Comparison of ENCODE assay signal across 17 cellular contexts in genomic region chr5:172630482-172630881, GRCh38. TPM values are rescaled to one million over a fixed set of nuclear protein-coding genes. Genes with fewer than 3 reads are reported as not detected.
DNase-seq lines count a peak whose midpoint lies in the region; ATAC-seq, FAIRE-seq and TF ChIP-seq lines count a peak whose summit lies in the region.
"Had no signal": no experiment of that assay in that cellular context is flagged by ENCODE, and none has a peak within 500 bp of the region (broad histone marks: within the 10 kb centered on the region; RNA-seq: fewer than 3 reads in every experiment).

No MANE protein-coding gene starts in this region.

- no peak for TF ChIP-seq EP300 in H1 (IDR thresholded peaks at IDR 0.05; ENCODE audit: borderline replicate concordance in 1 of 2, low read depth in 2 of 2, low read length in 2 of 2)

- no CpG with 5 or more reads among the region's 6 CpGs for WGBS in H9 (ENCODE audit: extremely low coverage, insufficient read length, low lambda C conversion rate)
- WGBS in H1 (ENCODE audit: extremely low coverage in 1 of 2, insufficient coverage in 1 of 2, insufficient read length in 1 of 2, insufficient replicate concordance in 2 of 2, low coverage in 1 of 2, low lambda C conversion rate in 2 of 2, missing lambda C conversion rate in 1 of 2), 2 experiments: 78% methylated on average over 6 of the region's 6 CpGs; no CpG with 5 or more reads in 1 of the 2 experiments

- H3K9me3 ChIP-seq in H9 (ENCODE audit: control insufficient read depth, low read depth, low read length): no peaks in the 10 kb centered on the region
- H3K9me3 ChIP-seq in RWPE2 (ENCODE audit: severe bottlenecking): no peaks in the 10 kb centered on the region
- no peaks in the 10 kb centered on the region for H3K9me3 ChIP-seq in H1 (ENCODE audit: insufficient read depth in 2 of 2, low read depth in 1 of 2, low read length in 1 of 2)
- no peaks in the 10 kb centered on the region for H3K9me3 ChIP-seq in mucosa of descending colon

- H3K79me2 ChIP-seq in H9 (ENCODE audit: insufficient read depth, low read length): no peaks in the 10 kb centered on the region
- H3K79me2 ChIP-seq in H1 (ENCODE audit: control insufficient read depth in 1 of 2, insufficient read depth in 2 of 2, low read length in 2 of 2): no peaks in the 10 kb centered on the region

- peaks cover 11% of the 10 kb centered on the region for H3K27me3 Mint-ChIP-seq in H9 (ENCODE audit: low read depth)

- no peaks in the 10 kb centered on the region for H3K79me1 ChIP-seq in H9 (ENCODE audit: insufficient read depth, low read depth, low read length, poor library complexity, severe bottlenecking)
- no peaks in the 10 kb centered on the region for H3K79me1 ChIP-seq in H1 (ENCODE audit: low read depth, low read length)

- H4K5ac ChIP-seq in H9 (ENCODE audit: insufficient read length, low read depth, low read length): no peak overlapping the region
- no peak overlapping the region for H4K5ac ChIP-seq in H1 (ENCODE audit: insufficient read length, low read depth, low read length)

- DNase-seq in H9 (peak; percentile 26), RWPE2 (ENCODE audit: low spot score) (peak; percentile 46), H1 (ENCODE audit: low read depth in 1 of 2, low spot score in 2 of 2) (no peak), posterior vena cava (ENCODE audit: low spot score) (peak; percentile 37), mucosa of descending colon (no peak), NCI-H187 treated with DMSO at 0.1 percent for 48 hours (lab: John Stamatoyannopoulos, UW) (no peak)
- DNase-seq: CD8-positive, alpha-beta T cell; COR-L47; DMS79 treated with DMSO at 0.1 percent for 48 hours; EL had no signal

- POLR2A ChIA-PET in H1 (lab: Charles Lee; ENCODE audit: partially characterized antibody): no interaction called here

- peaks cover 45 to 50% of the 10 kb centered on the region in 2 experiments for H3K4me1 Mint-ChIP-seq in H9
- H3K4me1 Mint-ChIP-seq: CD14-positive monocyte had no signal

- H3K4me2 ChIP-seq in H9 (ENCODE audit: insufficient read depth, insufficient read length, low read length) (no peak overlapping the region), H1 (ENCODE audit: insufficient read depth in 1 of 2, low read depth in 2 of 2, low read length in 2 of 2) (no peak overlapping the region)

- no peak overlapping the region for H3K27ac ChIP-seq in H9 (ENCODE audit: insufficient read length, low read depth, low read length)
- no peak overlapping the region for H3K27ac ChIP-seq in RWPE2 (ENCODE audit: poor library complexity, severe bottlenecking)
- no peak overlapping the region for H3K27ac ChIP-seq in H1 (ENCODE audit: low read depth, low read length)

- H3K4me3 Mint-ChIP-seq in H9: no peak overlapping the region
- H3K4me3 Mint-ChIP-seq: CD14-positive monocyte; CD8-positive, alpha-beta T cell had no signal

- H3K4ac ChIP-seq in H9 (ENCODE audit: low read depth, low read length) (no peak overlapping the region), H1 (replicated peaks; ENCODE audit: insufficient read length, low read depth, low read length) (no peak overlapping the region)

- no peak for FAIRE-seq in H1 (lab: Jason Lieb, UNC)
- FAIRE-seq: D721Med, G401.6, GM12892 had no signal

- no peak overlapping the region for H3K27ac Mint-ChIP-seq in H9
- H3K27ac Mint-ChIP-seq: CD14-positive monocyte; CD8-positive, alpha-beta T cell had no signal

- H3K23ac ChIP-seq in H9 (ENCODE audit: insufficient read length, low read depth, low read length) (no peak overlapping the region), H1 (ENCODE audit: insufficient read length) (no peak overlapping the region)

- no peak overlapping the region for H2BK120ac ChIP-seq in H9 (ENCODE audit: low read depth, low read length, poor library complexity, severe bottlenecking)
- peak overlapping the region; percentile 65 for H2BK120ac ChIP-seq in H1 (replicated peaks; ENCODE audit: low read depth, low read length)

- no peaks in the 10 kb centered on the region for H3K27me3 ChIP-seq in H9 (ENCODE audit: insufficient read depth, low read length)
- H3K27me3 ChIP-seq in RWPE2 (ENCODE audit: insufficient read depth, poor library complexity, severe bottlenecking): no peaks in the 10 kb centered on the region
- no peaks in the 10 kb centered on the region; a peak in 1 of 7 replicates for H3K27me3 ChIP-seq in H1 (replicated peaks in 1 of 4; ENCODE audit: control insufficient read depth in 3 of 4, extremely low read depth in 1 of 4, insufficient read depth in 3 of 4, low read length in 3 of 4)

- CTCF ChIA-PET in H1 (lab: Charles Lee; ENCODE audit: partially characterized antibody): interaction anchor here (1.0 to 2.3 kb wide), 7 partner anchors 11 to 151 kb away, joined by 3 to 10 read pairs (median 4); partner anchors contain the start of gene NEURL1B

- intact Hi-C loops in posterior vena cava (cut with DNase I): no loop called here
- intact Hi-C loops in mucosa of descending colon (cut with DNase I, micrococcal nuclease): no loop called here

- H3K9ac ChIP-seq in H9 (ENCODE audit: extremely low read depth, insufficient read length, low read length) (no peak overlapping the region), H1 (replicated peaks in 1 of 4; ENCODE audit: extremely low read depth in 1 of 4, low read depth in 3 of 4, low read length in 3 of 4) (no peak overlapping the region)

- TF ChIP-seq RAD21 in H1 (IDR thresholded peaks at IDR 0.05 in 1 of 2, conservative IDR thresholded peaks at IDR 0.05 in 1 of 2; ENCODE audit: low read depth in 2 of 2, low read length in 2 of 2): no peak

- H3K56ac ChIP-seq in H9 (ENCODE audit: insufficient read length, low read depth, low read length) (no peak overlapping the region), H1 (replicated peaks; ENCODE audit: insufficient read length, low read depth, low read length) (no peak overlapping the region)

- H2BK5ac ChIP-seq in H9 (ENCODE audit: insufficient read length, low read length) (no peak overlapping the region), H1 (ENCODE audit: low read depth, low read length) (no peak overlapping the region)

- H3T11ph ChIP-seq in H9 (ENCODE audit: low read length): no peak overlapping the region

- H3K23me2 ChIP-seq in H9 (ENCODE audit: insufficient read length, low read depth, low read length, poor library complexity, severe bottlenecking): no peaks in the 10 kb centered on the region
- no peaks in the 10 kb centered on the region for H3K23me2 ChIP-seq in H1 (ENCODE audit: low read depth, low read length)

- H2BK20ac ChIP-seq in H9 (ENCODE audit: low read depth, low read length, poor library complexity, severe bottlenecking) (no peak overlapping the region), H1 (ENCODE audit: low read length) (no peak overlapping the region)

- H3K4me1 ChIP-seq in H9 (ENCODE audit: insufficient read depth, low read length) (peaks cover 11% of the 10 kb centered on the region; the same call in 1 of the 2 replicates), RWPE2 (ENCODE audit: insufficient read depth, poor library complexity, severe bottlenecking) (no peaks in the 10 kb centered on the region), H1 (replicated peaks in 1 of 4; ENCODE audit: control insufficient read depth in 3 of 4, insufficient read depth in 4 of 4, low read length in 3 of 4) (peaks cover 6 to 15% (median 7%) of the 10 kb centered on the region in 4 experiments), mucosa of descending colon (ENCODE audit: low read depth) (no peaks in the 10 kb centered on the region)

- H4K91ac ChIP-seq in H9 (ENCODE audit: insufficient read length, low read depth, low read length): no peak overlapping the region
- no peak overlapping the region for H4K91ac ChIP-seq in H1 (replicated peaks; ENCODE audit: insufficient read length, low read length)

- H3K4me3 ChIP-seq in RWPE2 (ENCODE audit: severe bottlenecking) (no peak overlapping the region), H1 (ENCODE audit: extremely low read depth in 1 of 4, insufficient read depth in 2 of 4, low read depth in 3 of 4, low read length in 4 of 4) (no peak overlapping the region), mucosa of descending colon (no peak overlapping the region)

- H3K14ac ChIP-seq in H9 (ENCODE audit: insufficient read depth, low read length) (no peak overlapping the region), H1 (ENCODE audit: insufficient read length) (no peak overlapping the region)

- H2AFZ ChIP-seq in H9 (ENCODE audit: low read length) (no peak overlapping the region), H1 (ENCODE audit: low read length) (0 out of 2 replicates have a peak overlapping the region, but pooled peaks have one; percentile 1)

- H3K9me3 Mint-ChIP-seq in H9: no peaks in the 10 kb centered on the region
- H3K9me3 Mint-ChIP-seq: CD14-positive monocyte; CD8-positive, alpha-beta T cell had no signal

- H3K36me3 Mint-ChIP-seq in H9 (ENCODE audit: insufficient read depth in 1 of 3, low read depth in 3 of 3): no peaks in the 10 kb centered on the region; a peak in 1 of 7 replicates
- H3K36me3 Mint-ChIP-seq: CD14-positive monocyte; CD8-positive, alpha-beta T cell had no signal

- no peak for ATAC-seq in RWPE2 (ENCODE audit: low read depth)
- no peak for ATAC-seq in HG03469 (IDR thresholded peaks at IDR 0.05; ENCODE audit: unreplicated experiment)
- ATAC-seq in mucosa of descending colon: no peak
- ATAC-seq in HG02884 (IDR thresholded peaks at IDR 0.05; ENCODE audit: unreplicated experiment): no peak
- ATAC-seq: CD8-positive, alpha-beta T cell; HCT116 had no signal

- TF ChIP-seq POLR2A in H1 (IDR thresholded peaks at IDR 0.05; ENCODE audit: control extremely low read depth in 1 of 2, low read depth in 2 of 2, low read length in 2 of 2): no peak

- H2BK15ac ChIP-seq in H9 (ENCODE audit: low read depth, low read length) (no peak overlapping the region), H1 (ENCODE audit: low read length) (0 out of 2 replicates have a peak overlapping the region, but pooled peaks have one; percentile 40)

- H2BK12ac ChIP-seq in H9 (ENCODE audit: insufficient read length, low read depth, low read length): no peak overlapping the region
- peak overlapping the region; percentile 97; the same call in 1 of the 2 replicates for H2BK12ac ChIP-seq in H1 (ENCODE audit: low read depth, low read length)

- H3K18ac ChIP-seq in H9 (ENCODE audit: insufficient read length, low read depth, low read length): no peak overlapping the region
- no peak overlapping the region for H3K18ac ChIP-seq in H1 (ENCODE audit: extremely low read depth, low read length)

- no peak overlapping the region for H4K8ac ChIP-seq in H9 (replicated peaks; ENCODE audit: insufficient read length, low read depth, low read length)
- H4K8ac ChIP-seq in H1 (ENCODE audit: extremely low read depth, insufficient read depth, low read length): no peak overlapping the region

- H2AK5ac ChIP-seq in H9 (ENCODE audit: insufficient read length, low read length) (no peak overlapping the region), H1 (ENCODE audit: low read depth, low read length) (no peak overlapping the region)

- H3K36me3 ChIP-seq in RWPE2 (ENCODE audit: low read depth) (no peaks in the 10 kb centered on the region), H1 (ENCODE audit: control insufficient read depth in 2 of 4, insufficient read depth in 4 of 4, low read length in 3 of 4) (no peaks in the 10 kb centered on the region), mucosa of descending colon (ENCODE audit: low read depth) (no peaks in the 10 kb centered on the region)

- H4K20me1 ChIP-seq in H9 (ENCODE audit: control insufficient read depth, insufficient read depth, insufficient read length) (no peaks in the 10 kb centered on the region), H1 (replicated peaks in 1 of 2; ENCODE audit: control insufficient read depth in 1 of 2, insufficient read depth in 2 of 2, low read length in 2 of 2) (no peaks in the 10 kb centered on the region)

- TF ChIP-seq CTCF in H9 (conservative IDR thresholded peaks at IDR 0.05) (no peak), RWPE2 (IDR thresholded peaks at IDR 0.05; ENCODE audit: poor library complexity, severe bottlenecking) (no peak), H1 (IDR thresholded peaks at IDR 0.05; ENCODE audit: control extremely low read depth in 1 of 3, insufficient read depth in 1 of 3, low read depth in 1 of 3, low read length in 3 of 3) (no peak), mucosa of descending colon (IDR thresholded peaks at IDR 0.05) (no peak)

RNA-seq across cellular contexts. Expression of gene NEURL1B, which starts 10.6 kb away (rescaled TPM):
- total RNA-seq in H9 (2021): 3.6 TPM in 2 replicates
- 5.7 and 6.1 TPM in 2 replicates for total RNA-seq in H1 (2021; fragmentation: NEBNext Ultra II Directional; extraction: Animal tissue kit (Norgen Biotek cat#: 25700))
- polyA plus RNA-seq in H1 (2011; rRNA removed): 3.3 and 5.4 TPM in 2 replicates
- polyA plus RNA-seq in H1 (2011; cell fraction: cytosol; rRNA removed): 4.8 TPM
- polyA plus RNA-seq in H1 (2011; cell fraction: nucleus; rRNA removed): 15.7 TPM
- 4.5 to 5.3 TPM (median 4.5 TPM) in 4 replicates for polyA plus RNA-seq in H1 (2012, experiment 1 of 2)
- 4.2 TPM for polyA plus RNA-seq in H1 (2012, experiment 2 of 2)
- polyA plus RNA-seq in H1 (2013, experiment 1 of 2): 2.9 TPM
- 2.8 TPM for polyA plus RNA-seq in H1 (2013, experiment 2 of 2)
- 3.9 and 4.0 TPM in 2 replicates for polyA minus RNA-seq in H1 (2011; rRNA and poly(A)+ RNA removed)
- 5.5 TPM for polyA minus RNA-seq in H1 (2011; cell fraction: cytosol; rRNA and poly(A)+ RNA removed)
- polyA minus RNA-seq in H1 (2011; cell fraction: nucleus; rRNA and poly(A)+ RNA removed): 4.4 TPM
- total RNA-seq in posterior vena cava: 10 to 100 TPM; 32.9 to 38.6 TPM
- total RNA-seq in mucosa of descending colon: 10 to 100 TPM; 65.7 to 97.6 (median 96.6) TPM
- polyA plus RNA-seq: CD14-positive monocyte had no signal

Comparison
In these comparisons a context has a peak if more than half of its experiments do, and no peak if none do; other contexts are left out.
1. DNase-seq: peak in H9 (single experiment), RWPE2 (single experiment) and posterior vena cava (single experiment); none in H1 (0 of 2), mucosa of descending colon (0 of 3) and NCI-H187 treated with DMSO at 0.1 percent for 48 hours (single experiment).